Comparison of ENCODE assay signal across 8 cellular contexts in genomic region chr19:3970808-3971598, GRCh38. TPM values are rescaled to one million over a fixed set of nuclear protein-coding genes. Genes with fewer than 3 reads are reported as not detected.
A peak's percentile ranks its signal among the peaks of the same experiment; 100 is the strongest.
DNase-seq lines count a peak whose midpoint lies in the region; ATAC-seq, FAIRE-seq and TF ChIP-seq lines count a peak whose summit lies in the region.

Gene DAPK3 (minus strand): TSS chr19:3971099. CDS start chr19:3969735, 1,364 bp downstream.

- peaks cover 46% of the 10 kb centered on the region for H3K36me3 ChIP-seq in OCI-LY7 (ENCODE audit: insufficient read depth, low read length)

- CTCF ChIA-PET in OCI-LY7 (lab: Charles Lee; ENCODE audit: unreplicated experiment), result no interaction called here

- H3K79me2 ChIP-seq in OCI-LY7 (ENCODE audit: insufficient read depth, low read depth, low read length), result peaks cover 18% of the 10 kb centered on the region; the same call in 1 of the 2 replicates

- H3K4me2 ChIP-seq in OCI-LY7 (ENCODE audit: low read length), result peak within 1 kb of the TSS; percentile 96

- TF ChIP-seq CTCF in D721Med (IDR thresholded peaks at IDR 0.05; ENCODE audit: insufficient read depth, missing control alignments) (no peak), OCI-LY7 (conservative IDR thresholded peaks at IDR 0.05; ENCODE audit: low read length) (no peak)

- peak within 1 kb of the TSS; percentile 71 for H3K27ac ChIP-seq in OCI-LY7 (ENCODE audit: low read depth, low read length, poor library complexity, severe bottlenecking)

- DNase-seq in D721Med (ENCODE audit: insufficient read length, low spot score), result peak; percentile 87
- peak; percentile 97 for DNase-seq in HuH-7.5 (ENCODE audit: low spot score)
- peak; percentile 99 for DNase-seq in OCI-LY7 (ENCODE audit: low spot score)
- DNase-seq in activated T-cell treated with anti-CD3 and anti-CD28 coated beads for 1 hour (ENCODE audit: low read depth), result peak; percentile 89
- peak; percentile 95 for DNase-seq in epidermal melanocyte (ENCODE audit: insufficient read length, low spot score)
- peak; percentile 78 to 85 for DNase-seq in stimulated activated CD8-positive, alpha-beta memory T cell treated with anti-CD3 and anti-CD28 coated beads, Interleukin-4, amount 100 ng/mL, for 1 hour (ENCODE audit: low read depth in 2 of 2, low spot score in 1 of 2)

- 0 out of 2 replicates have a peak within 1 kb of the TSS, but pooled peaks have one; percentile 4 for H2AFZ ChIP-seq in OCI-LY7 (ENCODE audit: low read length)

- H3K9me2 ChIP-seq in OCI-LY7 (ENCODE audit: insufficient read depth, low read length), result no peaks in the 10 kb centered on the region

- peak; percentile 78 for ATAC-seq in GM21526 (IDR thresholded peaks at IDR 0.05; ENCODE audit: low FRiP score, unreplicated experiment)

- FAIRE-seq in D721Med (lab: Jason Lieb, UNC), result no peak

- H3K4me3 ChIP-seq in OCI-LY7 (ENCODE audit: low read depth, low read length, poor library complexity, severe bottlenecking) (peak within 1 kb of the TSS; percentile 96), mononuclear cell (ENCODE audit: low read length) (peak within 1 kb of the TSS; percentile 73)

- no peaks in the 10 kb centered on the region for H3K27me3 ChIP-seq in mononuclear cell (ENCODE audit: insufficient read depth, low read length)

- no peaks in the 10 kb centered on the region for H3K9me3 ChIP-seq in OCI-LY7 (ENCODE audit: low read length)
- H3K9me3 ChIP-seq in mononuclear cell (ENCODE audit: low read depth, low read length), result no peaks in the 10 kb centered on the region

- peaks cover 6% of the 10 kb centered on the region; the same call in 1 of the 2 replicates for H4K20me1 ChIP-seq in OCI-LY7 (ENCODE audit: insufficient read depth, low read length)

- intact Hi-C loops in OCI-LY7 (cut with micrococcal nuclease; ENCODE audit: unreplicated experiment), result no loop called here

- H3K4me1 ChIP-seq in OCI-LY7 (ENCODE audit: insufficient read depth, low read length, poor library complexity, severe bottlenecking) (peaks cover 21% of the 10 kb centered on the region), mononuclear cell (ENCODE audit: insufficient read depth, low read length) (peaks cover 22% of the 10 kb centered on the region)

- no TSS peak for BruUV-seq in OCI-LY7 (replicated peaks; lab: Mats Ljungman, UMichigan)

- POLR2A ChIA-PET in OCI-LY7 (lab: Charles Lee), result interaction anchor here (0.5 to 1.7 kb wide), 4 partner anchors 13 to 74 kb away, joined by 4 to 5 read pairs (median 4); no protein-coding TSS in a partner anchor

RNA-seq across cellular contexts. Expression of gene DAPK3, which starts in this region (rescaled TPM):
- total RNA-seq in OCI-LY7 (2014; rRNA removed; shearing (Covaris generic)), result 48.6 and 49.3 TPM in 2 replicates
- total RNA-seq in OCI-LY7 (2022), result 40.4 and 47.1 TPM in 2 replicates
- total RNA-seq in mononuclear cell, result 17.8 TPM

Comparison
In these comparisons a context has a peak if more than half of its experiments do, and no peak if none do; other contexts are left out.
1. Peak in every context shown above with its lines: DNase-seq, ATAC-seq, H3K4me3 ChIP-seq and H3K27ac ChIP-seq.